In genomic region chr12:21656931-21657335, GRCh38 we compare ENCODE assay signal across 8 cellular contexts.
DNase-seq lines count a peak whose midpoint lies in the region; ATAC-seq and TF ChIP-seq lines count a peak whose summit lies in the region.

No MANE protein-coding gene starts in this region.

- no peaks in the 10 kb centered on the region for H3K27me3 ChIP-seq in effector memory CD4-positive, alpha-beta T cell (replicated peaks; ENCODE audit: control insufficient read depth, insufficient read depth, low read length, poor library complexity, severe bottlenecking)

- H3K36me3 ChIP-seq in effector memory CD4-positive, alpha-beta T cell (ENCODE audit: control insufficient read depth, insufficient read depth, low read length): peaks cover 17% of the 10 kb centered on the region

- peak; percentile 24 for ATAC-seq in memory B cell (ENCODE audit: low read depth)

- no peaks in the 10 kb centered on the region for H3K27me3 Mint-ChIP-seq in memory B cell

- no peak for TF ChIP-seq CTCF in GM12864 (IDR thresholded peaks at IDR 0.05; ENCODE audit: low read depth, low read length, missing control alignments)

- DNase-seq in GM12864 (ENCODE audit: low read depth) (peak; percentile 12), HCEC 1CT (peak; percentile 47), MV-4-11 (lab: John Stamatoyannopoulos, UW) (peak; percentile 35), memory B cell (ENCODE audit: low spot score in 2 of 2) (peak in 1 of 2 donors; percentile 15)
- peak; percentile 43 to 57 for DNase-seq in activated CD4-positive, alpha-beta T cell treated with anti-CD3 and anti-CD28 coated beads, Interleukin-2, amount 50 U/mL, for 48 hours
- peak in 2 of 3 donors; percentile 6 to 15 for DNase-seq in effector memory CD4-positive, alpha-beta T cell
- peak; percentile 22 for DNase-seq in stimulated activated CD8-positive, alpha-beta memory T cell treated with anti-CD3 and anti-CD28 coated beads, Interleukin-4, amount 100 ng/mL, for 24 hours (ENCODE audit: low read depth)
- DNase-seq in effector CD8-positive, alpha-beta T cell (lab: John Stamatoyannopoulos, UW): no peak

- H3K27ac Mint-ChIP-seq in memory B cell: peak overlapping the region; percentile 73

- no peaks in the 10 kb centered on the region for H3K9me3 ChIP-seq in effector memory CD4-positive, alpha-beta T cell (ENCODE audit: control insufficient read depth, low read length)

- H3K27ac ChIP-seq in effector memory CD4-positive, alpha-beta T cell (ENCODE audit: insufficient read depth, low read length, poor library complexity, severe bottlenecking): peak overlapping the region; percentile 77

- peak overlapping the region; percentile 98 for H3K4me3 Mint-ChIP-seq in memory B cell

- peak overlapping the region; percentile 86 for H3K4me3 ChIP-seq in GM12864 (ENCODE audit: low read depth, low read length)
- peak overlapping the region; percentile 84 for H3K4me3 ChIP-seq in effector memory CD4-positive, alpha-beta T cell (ENCODE audit: insufficient read depth, low read depth, low read length, poor library complexity, severe bottlenecking)

- H3K4me1 ChIP-seq in effector memory CD4-positive, alpha-beta T cell (ENCODE audit: control insufficient read depth, insufficient read depth, low read length, poor library complexity, severe bottlenecking): peaks cover 35% of the 10 kb centered on the region

- H3K4me1 Mint-ChIP-seq in memory B cell: peaks cover 16% of the 10 kb centered on the region

- no peaks in the 10 kb centered on the region for H3K9me3 Mint-ChIP-seq in memory B cell

- peaks cover 10% of the 10 kb centered on the region for H3K36me3 Mint-ChIP-seq in memory B cell
